ENCODE assay signal across 9 cellular contexts in the genomic region with DNA sequence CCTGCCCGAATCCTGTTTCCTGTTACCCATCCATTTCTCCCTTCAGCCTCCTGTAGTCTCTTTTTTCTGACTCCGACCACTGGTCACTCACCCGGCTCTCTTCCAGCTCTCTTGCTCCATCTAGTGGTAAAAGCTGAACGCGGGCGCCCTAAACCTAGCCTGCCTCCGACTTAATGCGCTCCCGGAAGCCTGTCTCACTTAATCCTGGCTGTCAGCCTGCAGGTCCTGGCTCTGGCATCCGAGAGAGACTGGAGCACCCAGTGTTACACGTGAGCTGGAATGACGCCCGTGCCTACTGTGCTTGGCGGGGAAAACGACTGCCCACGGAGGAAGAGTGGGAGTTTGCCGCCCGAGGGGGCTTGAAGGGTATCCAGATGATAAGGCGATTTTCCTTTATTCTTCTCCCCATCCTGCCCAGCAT. TPM values are rescaled to one million over a fixed set of nuclear protein-coding genes. Genes with fewer than 3 reads are reported as not detected.
DNase-seq lines count a peak whose midpoint lies in the region; ATAC-seq and TF ChIP-seq lines count a peak whose summit lies in the region.
"Had no signal": no experiment of that assay in that cellular context is flagged by ENCODE, and none has a peak within 500 bp of the region (broad histone marks: within the 10 kb centered on the region; RNA-seq: fewer than 3 reads in every experiment).

No MANE protein-coding gene starts in this region.

- H3K4me3 Mint-ChIP-seq in T-helper 17 cell = peak overlapping the region; percentile 36

- no peaks in the 10 kb centered on the region for H3K27me3 ChIP-seq in right cardiac atrium (ENCODE audit: control insufficient read depth, insufficient read depth)
- H3K27me3 ChIP-seq in gastrocnemius medialis = no peaks in the 10 kb centered on the region
- H3K27me3 ChIP-seq: BLaER1 treated with 17β-estradiol and CSF1 and Interleukin-3, amounts not matched to agents 10 nM and 100 nM had no signal

- peak; percentile 87 for ATAC-seq in HG02763 (IDR thresholded peaks at IDR 0.05; ENCODE audit: unreplicated experiment)
- ATAC-seq in T-helper 17 cell = peak; percentile 86
- peak; percentile 91 to 92 for ATAC-seq in right cardiac atrium
- ATAC-seq in gastrocnemius medialis = peak; percentile 81 to 84

- 14% methylated on average over 19 of the region's 19 CpGs for WGBS in right cardiac atrium

- peak overlapping the region; percentile 87 for H3K27ac Mint-ChIP-seq in T-helper 17 cell

- peaks cover 7% of the 10 kb centered on the region for H3K4me1 Mint-ChIP-seq in T-helper 17 cell

- no peaks in the 10 kb centered on the region for H3K27me3 Mint-ChIP-seq in T-helper 17 cell

- H3K4me3 ChIP-seq in right cardiac atrium (ENCODE audit: low read length) = no peak overlapping the region
- H3K4me3 ChIP-seq in gastrocnemius medialis = no peak overlapping the region
- H3K4me3 ChIP-seq: BLaER1 treated with 17β-estradiol and CSF1 and Interleukin-3, amounts not matched to agents 10 nM and 100 nM had no signal

- no peak for TF ChIP-seq POLR2A in gastrocnemius medialis (IDR thresholded peaks at IDR 0.05)

- peaks cover 0 to 35% of the 10 kb centered on the region in 2 donors for H3K36me3 ChIP-seq in gastrocnemius medialis

- peak; percentile 46 for DNase-seq in NCI-H1436 (lab: John Stamatoyannopoulos, UW)
- DNase-seq in NCI-H1436 treated with DMSO at 0.1 percent for 48 hours (lab: John Stamatoyannopoulos, UW) = no peak
- DNase-seq in NCI-H146 (lab: John Stamatoyannopoulos, UW) = peak; percentile 73
- peak; percentile 33 to 60 (median 44) for DNase-seq in T-helper 17 cell
- peak; percentile 59 for DNase-seq in amniotic stem cell (lab: John Stamatoyannopoulos, UW)
- DNase-seq in right cardiac atrium = peak; percentile 84 to 93 (median 92)
- peak; percentile 70 to 89 for DNase-seq in gastrocnemius medialis

- intact Hi-C loops in right cardiac atrium (cut with DNase I) = loop anchor here in 2 of 4 donors (5.0 to 10.0 kb wide), 3 partner anchors 67 to 430 kb away; no protein-coding TSS in a partner anchor
- intact Hi-C loops in gastrocnemius medialis (cut with DNase I; ENCODE audit: low total_unique reads) = loop anchor here (1.0 to 5.0 kb wide), 2 partner anchors 70 to 432 kb away; no protein-coding TSS in a partner anchor

- H3K9me3 ChIP-seq in T-helper 17 cell (ENCODE audit: control insufficient read depth, low read length, poor library complexity, severe bottlenecking) (no peaks in the 10 kb centered on the region), right cardiac atrium (ENCODE audit: control insufficient read depth, low read length) (no peaks in the 10 kb centered on the region), gastrocnemius medialis (no peaks in the 10 kb centered on the region)
- H3K9me3 ChIP-seq: BLaER1 treated with 17β-estradiol and CSF1 and Interleukin-3, amounts not matched to agents 10 nM and 100 nM had no signal

- H3K27ac ChIP-seq in right cardiac atrium (ENCODE audit: low read length) = no peak overlapping the region
- H3K27ac ChIP-seq in gastrocnemius medialis = peak overlapping the region; percentile 20 to 56 (median 44)
- H3K27ac ChIP-seq: BLaER1 treated with 17β-estradiol and CSF1 and Interleukin-3, amounts not matched to agents 10 nM and 100 nM had no signal

- in situ Hi-C loops in gastrocnemius medialis (cut with MboI; ENCODE audit: low sequenced_read_pairs in 4 of 4) = loop anchor here in 3 of 4 donors (5.0 to 25.0 kb wide), 7 partner anchors 67 to 1312 kb away; a partner anchor contains a TSS

- peak; percentile 79 to 95 (median 93) for TF ChIP-seq CTCF in gastrocnemius medialis (IDR thresholded peaks at IDR 0.05 in 4 of 5, conservative IDR thresholded peaks at IDR 0.05 in 1 of 5)

- peaks cover 4% of the 10 kb centered on the region for H3K36me3 Mint-ChIP-seq in T-helper 17 cell (ENCODE audit: low read depth)

- H3K4me1 ChIP-seq in right cardiac atrium (ENCODE audit: control insufficient read depth, insufficient read depth, low read length) (peaks cover 3% of the 10 kb centered on the region), gastrocnemius medialis (peaks cover 11 to 23% of the 10 kb centered on the region in 2 donors)

RNA-seq across cellular contexts. Expression of a gene that starts 10.3 kb away (rescaled TPM):
- total RNA-seq in T-helper 17 cell (100 to 1,000 TPM; 112 to 113 TPM), right cardiac atrium (10 to 100 TPM; 42.7 to 50.0 (median 44.4) TPM), gastrocnemius medialis (10 to 100 TPM; 29.8 to 32.0 (median 31.1) TPM)
- 39.8 TPM for polyA plus RNA-seq in right cardiac atrium

RNA-seq across cellular contexts. Expression of a gene that starts 18.4 kb away (rescaled TPM):
- 10 to 100 TPM in 1 of 2 donors, 1 to 10 TPM in 1; 6.2 to 10.1 TPM for total RNA-seq in T-helper 17 cell
- 10 to 100 TPM; 22.6 to 50.4 (median 29.6) TPM for total RNA-seq in right cardiac atrium
- polyA plus RNA-seq in right cardiac atrium = 24.5 TPM
- 100 to 1,000 TPM in 1 of 4 donors, 10 to 100 TPM in 3; 30.1 to 211 (median 57.2) TPM for total RNA-seq in gastrocnemius medialis

RNA-seq across cellular contexts. Expression of a gene that starts 22.8 kb away (rescaled TPM):
- total RNA-seq in T-helper 17 cell (10 to 100 TPM; 43.4 to 58.4 TPM), right cardiac atrium (10 to 100 TPM; 58.5 to 72.6 (median 69.5) TPM), gastrocnemius medialis (100 to 1,000 TPM in 3 of 4 donors, 10 to 100 TPM in 1; 95.9 to 158 (median 114) TPM)
- 79.0 TPM for polyA plus RNA-seq in right cardiac atrium

RNA-seq across cellular contexts. Expression of a gene that starts 23.1 kb away (rescaled TPM):
- total RNA-seq in T-helper 17 cell (1 to 10 TPM; 1.4 to 2.4 TPM), right cardiac atrium (10 to 100 TPM; 10.8 to 19.1 (median 13.4) TPM), gastrocnemius medialis (1 to 10 TPM; 2.1 to 4.7 (median 3.9) TPM)
- polyA plus RNA-seq in right cardiac atrium = 6.5 TPM

RNA-seq across cellular contexts. Expression of a gene that starts 31.9 kb away (rescaled TPM):
- 100 to 1,000 TPM; 205 to 216 TPM for total RNA-seq in T-helper 17 cell
- total RNA-seq in right cardiac atrium = 100 to 1,000 TPM; 376 to 473 (median 432) TPM
- polyA plus RNA-seq in right cardiac atrium = 522 TPM
- 100 to 1,000 TPM; 540 to 822 (median 655) TPM for total RNA-seq in gastrocnemius medialis
